8 cellular contexts compared by ENCODE assay signal in genomic region chr4:166594326-166594946, GRCh38.
DNase-seq lines count a peak whose midpoint lies in the region; ATAC-seq and TF ChIP-seq lines count a peak whose summit lies in the region.

No MANE protein-coding gene starts in this region.

- peak; percentile 62 to 67 for ATAC-seq in left cardiac atrium
- no peak for ATAC-seq in left ventricle myocardium superior
- ATAC-seq in HG02885 (IDR thresholded peaks at IDR 0.05; ENCODE audit: poor library complexity, unreplicated experiment): peak; percentile 83
- ATAC-seq in GM21526 (IDR thresholded peaks at IDR 0.05; ENCODE audit: low FRiP score, unreplicated experiment): no peak
- ATAC-seq in GM19328 (IDR thresholded peaks at IDR 0.05; ENCODE audit: unreplicated experiment): no peak

- H3K4me3 Mint-ChIP-seq in nephron progenitor cell: no peak overlapping the region

- no peaks in the 10 kb centered on the region for H3K9me3 Mint-ChIP-seq in nephron progenitor cell

- H3K4me1 Mint-ChIP-seq in nephron progenitor cell: no peaks in the 10 kb centered on the region

- no peaks in the 10 kb centered on the region for H3K36me3 Mint-ChIP-seq in nephron progenitor cell (ENCODE audit: low read depth)

- H3K27ac Mint-ChIP-seq in nephron progenitor cell: no peak overlapping the region

- H3K27me3 Mint-ChIP-seq in nephron progenitor cell (ENCODE audit: low read depth, poor library complexity): peaks cover 4% of the 10 kb centered on the region

- DNase-seq in left cardiac atrium: no peak
- DNase-seq in left ventricle myocardium superior: no peak
- DNase-seq in NCI-H345 treated with DMSO at 0.1 percent for 48 hours (lab: John Stamatoyannopoulos, UW; ENCODE audit: unreplicated experiment): peak; percentile 22
- peak; percentile 59 for DNase-seq in cerebellar cortex (ENCODE audit: low spot score)
- DNase-seq in nephron progenitor cell: peak; percentile 40

- peak; percentile 66 for TF ChIP-seq CTCF in nephron progenitor cell (IDR thresholded peaks at IDR 0.05)

- intact Hi-C loops in left cardiac atrium (cut with DNase I): no loop called here
- intact Hi-C loops in left ventricle myocardium superior (cut with micrococcal nuclease): no loop called here

Comparison
In these comparisons a context has a peak if more than half of its experiments do, and no peak if none do; other contexts are left out.
1. ATAC-seq: peak in left cardiac atrium (2 of 2) and HG02885 (single experiment); none in left ventricle myocardium superior (single experiment), GM21526 (single experiment) and GM19328 (single experiment).
2. DNase-seq: peak in NCI-H345 treated with DMSO at 0.1 percent for 48 hours (single experiment), cerebellar cortex (single experiment) and nephron progenitor cell (single experiment); none in left cardiac atrium (single experiment) and left ventricle myocardium superior (single experiment).